ENCODE assay signal across 1 cellular context in genomic region chr5:178232920-178233429, GRCh38.
TF ChIP-seq lines count a peak whose summit lies in the region.

No MANE protein-coding gene starts in this region.

TF ChIP-seq in K562, 482 proteins besides CTCF, POLR2A, EP300 and RAD21 (continued from another document):
- 0 out of 2 replicates have a peak, but pooled peaks have one; percentile 2 for TF ChIP-seq ZBTB9 (CRISPR knock-in tag; IDR thresholded peaks at IDR 0.05)
- peak; percentile 8; the same call in 1 of the 2 replicates for TF ChIP-seq BCOR (IDR thresholded peaks at IDR 0.05)
- no peak for TF ChIP-seq ZHX1 (conservative IDR thresholded peaks at IDR 0.05; ENCODE audit: low read length)
- TF ChIP-seq ESRRA (IDR thresholded peaks at IDR 0.05; ENCODE audit: borderline replicate concordance, low read depth) = peak; percentile 37; the same call in 1 of the 2 replicates
- TF ChIP-seq GTF2E2 (tag; IDR thresholded peaks at IDR 0.05) = no peak
- no peak for TF ChIP-seq ID3 (CRISPR knock-in tag; IDR thresholded peaks at IDR 0.05)
- TF ChIP-seq ID3 (tag; IDR thresholded peaks at IDR 0.05) = 0 out of 2 replicates have a peak, but pooled peaks have one; percentile 29
- no peak for TF ChIP-seq ZNF668 (CRISPR knock-in tag; IDR thresholded peaks at IDR 0.05)
- no peak for TF ChIP-seq FOXA3 (CRISPR knock-in tag; conservative IDR thresholded peaks at IDR 0.05 in 1 of 2, IDR thresholded peaks at IDR 0.05 in 1 of 2)
- no peak for TF ChIP-seq GTF2F1 (IDR thresholded peaks at IDR 0.05; ENCODE audit: low read depth, low read length)
- TF ChIP-seq FOS (IDR thresholded peaks at IDR 0.05; ENCODE audit: extremely low read depth, insufficient read length) = no peak
- no peak for TF ChIP-seq REST (CRISPR knock-in tag; IDR thresholded peaks at IDR 0.05; ENCODE audit: low read depth)
- peak; percentile 7; the same call in 1 of the 2 replicates for TF ChIP-seq MTA3 (IDR thresholded peaks at IDR 0.05; ENCODE audit: borderline replicate concordance)
- no peak for TF ChIP-seq HIVEP1 (CRISPR knock-in tag; IDR thresholded peaks at IDR 0.05)
- TF ChIP-seq FIP1L1 (IDR thresholded peaks at IDR 0.05; ENCODE audit: low read depth, low read length, poor library complexity, severe bottlenecking) = no peak
- no peak for TF ChIP-seq ZBED1 (IDR thresholded peaks at IDR 0.05)
- TF ChIP-seq PTBP1 (IDR thresholded peaks at IDR 0.05; ENCODE audit: low read depth, low read length) = 0 out of 2 replicates have a peak, but pooled peaks have one; percentile 40
- TF ChIP-seq KLF16 (IDR thresholded peaks at IDR 0.05) = no peak
- TF ChIP-seq NFE2L1 (tag; IDR thresholded peaks at IDR 0.05; ENCODE audit: borderline replicate concordance, low read depth) = no peak
- TF ChIP-seq MTA1 (IDR thresholded peaks at IDR 0.05; ENCODE audit: borderline replicate concordance) = no peak
- no peak for TF ChIP-seq EWSR1 (IDR thresholded peaks at IDR 0.05; ENCODE audit: borderline replicate concordance, low read depth, partially characterized antibody)
- no peak for TF ChIP-seq GABPB1 (CRISPR knock-in tag; IDR thresholded peaks at IDR 0.05)
- TF ChIP-seq ZNF217 (CRISPR knock-in tag; IDR thresholded peaks at IDR 0.05) = no peak
- TF ChIP-seq ZNF398 (CRISPR knock-in tag; IDR thresholded peaks at IDR 0.05) = no peak
- TF ChIP-seq GTF3C2 (IDR thresholded peaks at IDR 0.05; ENCODE audit: borderline replicate concordance, extremely low read depth, insufficient read length) = no peak
- TF ChIP-seq ZMIZ1 (IDR thresholded peaks at IDR 0.05; ENCODE audit: low read depth in 2 of 2, low read length in 2 of 2) = no peak
